9 cellular contexts compared by ENCODE assay signal in genomic region chr3:127823590-127823857, GRCh38. TPM values are rescaled to one million over a fixed set of nuclear protein-coding genes. Genes with fewer than 3 reads are reported as not detected.
A peak's percentile ranks its signal among the peaks of the same experiment; 100 is the strongest.
DNase-seq lines count a peak whose midpoint lies in the region; ATAC-seq and TF ChIP-seq lines count a peak whose summit lies in the region.
"Had no signal": no experiment of that assay in that cellular context is flagged by ENCODE, and none has a peak within 500 bp of the region (broad histone marks: within the 10 kb centered on the region; RNA-seq: fewer than 3 reads in every experiment).

No MANE protein-coding gene starts in this region.

- H3K27ac Mint-ChIP-seq in nephron progenitor cell = no peak overlapping the region

- H3K36me3 ChIP-seq in HUES64 (ENCODE audit: insufficient read depth, low read length) = no peaks in the 10 kb centered on the region

- H3K9me3 ChIP-seq in AG04450 (ENCODE audit: control insufficient read depth, insufficient read depth, low read length) (peaks cover 6% of the 10 kb centered on the region), HUES64 (ENCODE audit: insufficient read depth, low read depth, low read length) (peaks cover 12% of the 10 kb centered on the region; the same call in 1 of the 2 replicates)

- no peaks in the 10 kb centered on the region for H3K36me3 Mint-ChIP-seq in nephron progenitor cell (ENCODE audit: low read depth)

- H3K27me3 ChIP-seq in AG04450 (ENCODE audit: control insufficient read depth, insufficient read depth, low read length) = no peaks in the 10 kb centered on the region
- peaks cover 41% of the 10 kb centered on the region for H3K27me3 ChIP-seq in HUES64 (ENCODE audit: insufficient read depth, low read length)

- TF ChIP-seq CTCF in AG04450 (IDR thresholded peaks at IDR 0.05; ENCODE audit: low read depth, low read length) (no peak), nephron progenitor cell (IDR thresholded peaks at IDR 0.05) (no peak)

- no peak overlapping the region for H3K9ac ChIP-seq in HUES64 (ENCODE audit: low read depth, low read length)

- H3K27me3 Mint-ChIP-seq in nephron progenitor cell (ENCODE audit: low read depth, poor library complexity) = peaks cover 66% of the 10 kb centered on the region

- DNase-seq in AG04450 (ENCODE audit: low read depth, low spot score) = no peak
- no peak for DNase-seq in nephron progenitor cell
- DNase-seq in posterior vena cava (ENCODE audit: low spot score) = no peak
- DNase-seq in NK-92 (lab: John Stamatoyannopoulos, UW; ENCODE audit: unreplicated experiment) = no peak
- DNase-seq in stimulated activated CD4-positive, alpha-beta T cell treated with anti-CD3 and anti-CD28 coated beads, Interleukin-2, amount 100 ng/mL, for 48 hours = no peak

- intact Hi-C loops in posterior vena cava (cut with DNase I) = loop anchor here in 1 of 2 donors (5.0 to 10.0 kb wide), 3 partner anchors 71 to 131 kb away; no protein-coding TSS in a partner anchor

- H3K9me3 Mint-ChIP-seq in nephron progenitor cell = peaks cover 23% of the 10 kb centered on the region

- H3K4me3 ChIP-seq in AG04450 (ENCODE audit: low read depth, low read length) (peak overlapping the region; percentile 58), HUES64 (ENCODE audit: low read length) (peak overlapping the region; percentile 65; the same call in 1 of the 2 replicates)

- H3K4me3 Mint-ChIP-seq in nephron progenitor cell = peak overlapping the region; percentile 83

- H3K4me1 ChIP-seq in HUES64 (ENCODE audit: insufficient read depth, low read length) = peaks cover 21% of the 10 kb centered on the region

- no peak for ATAC-seq in GM18868 (IDR thresholded peaks at IDR 0.05; ENCODE audit: unreplicated experiment)

- POLR2A ChIA-PET in AG04450 (lab: Yijun Ruan, JAX) = interaction anchor here (1.6 kb wide), 1 partner anchor 32 kb away, joined by 6 read pairs; no protein-coding TSS in a partner anchor

- H3K27ac ChIP-seq in AG04450 (ENCODE audit: low read depth, low read length) = no peak overlapping the region
- H3K27ac ChIP-seq in HUES64 (ENCODE audit: low read depth, low read length) = no peak overlapping the region
- peak overlapping the region; percentile 81 for H3K27ac ChIP-seq in cingulate gyrus (ENCODE audit: low read depth, low read length)

- 91% methylated on average over 3 of the region's 3 CpGs for WGBS in HUES64

- H3K4me1 Mint-ChIP-seq in nephron progenitor cell = peaks cover 31% of the 10 kb centered on the region

- CTCF ChIA-PET in AG04450 (lab: Charles Lee) = interaction anchor here (1.4 to 1.5 kb wide), 2 partner anchors 127 to 171 kb away, joined by 5 to 8 read pairs; no protein-coding TSS in a partner anchor

RNA-seq across cellular contexts. Expression of gene MGLL, which starts 1.2 kb away (rescaled TPM):
- 49.1 and 51.5 TPM in 2 replicates for polyA plus RNA-seq in AG04450 (2011; rRNA removed)
- 67.4 and 85.4 TPM in 2 replicates for polyA minus RNA-seq in AG04450 (2011; rRNA and poly(A)+ RNA removed)
- 0.50 TPM for polyA plus RNA-seq in HUES64 (2013, experiment 1 of 2)
- 0.89 TPM for polyA plus RNA-seq in HUES64 (2013, experiment 2 of 2)
- total RNA-seq in posterior vena cava = 100 to 1,000 TPM; 107 to 216 TPM
- total RNA-seq: G401 had no signal
